In the genomic region with DNA sequence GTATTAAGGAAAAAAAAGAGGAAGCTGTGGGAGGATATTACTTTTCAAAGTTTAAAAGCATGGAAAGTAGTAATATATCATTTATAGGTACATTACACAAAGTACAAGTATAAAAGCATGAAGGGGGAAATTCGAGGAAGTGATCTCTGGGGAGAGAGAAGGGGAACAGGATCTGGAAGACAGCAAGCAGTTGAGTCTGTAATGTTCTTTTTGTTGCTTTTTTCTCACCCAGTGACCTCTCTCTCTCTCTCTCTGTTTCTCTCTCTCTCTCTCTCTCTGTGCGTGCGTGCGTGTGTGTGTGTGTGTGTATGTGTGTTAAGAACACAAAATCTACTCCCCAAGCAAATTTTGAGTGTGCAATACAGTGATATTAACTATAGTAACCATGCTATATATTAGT, we compare ENCODE assay signal across 14 cellular contexts. TPM values are rescaled to one million over a fixed set of nuclear protein-coding genes. Genes with fewer than 3 reads are reported as not detected.
"Had no signal": no experiment of that assay in that cellular context is flagged by ENCODE, and none has a peak within 500 bp of the region (broad histone marks: within the 10 kb centered on the region; RNA-seq: fewer than 3 reads in every experiment).

No MANE protein-coding gene starts in this region.

- H3K4me1 ChIP-seq: ascending aorta, gastroesophageal sphincter, left ventricle myocardium inferior, prostate gland, right lobe of liver had no signal

- DNase-seq: activated CD4-positive, alpha-beta T cell treated with anti-CD3 and anti-CD28 coated beads for 4 hours; activated CD8-positive, alpha-beta memory T cell treated with anti-CD3 and anti-CD28 coated beads, Interleukin-2, amount 50 U/mL, for 48 hours; activated CD8-positive, alpha-beta T cell treated with anti-CD3 and anti-CD28 coated beads, Interleukin-2, amount 10 ng/mL, durations not matched to agents 7 days and 5 days; activated naive CD8-positive, alpha-beta T cell treated with anti-CD3 and anti-CD28 coated beads, Interleukin-2, amount 50 U/mL, for 24 hours; left ventricle myocardium inferior; right lobe of liver; spleen; stimulated activated CD4-positive, alpha-beta T cell treated with anti-CD3 and anti-CD28 coated beads, Interleukin-1b, Interleukin-23, amount 100 ng/mL, for 48 hours; stimulated activated naive CD4-positive, alpha-beta T cell had no signal

- ATAC-seq: activated CD8-positive, alpha-beta T cell treated with anti-CD3 and anti-CD28 coated beads, Interleukin-2, amount 10 ng/mL, durations not matched to agents 7 days and 5 days; activated naive CD8-positive, alpha-beta T cell treated with anti-CD3 and anti-CD28 coated beads, Interleukin-2, amount 50 U/mL, for 24 hours; gastroesophageal sphincter; natural killer cell treated with Interleukin-12 subunit alpha and Interleukin-12 subunit beta and Interleukin-15 and Interleukin-18, amount 100 ng/mL, for 72 hours; right lobe of liver had no signal

- H3K27me3 Mint-ChIP-seq: activated naive CD8-positive, alpha-beta T cell treated with anti-CD3 and anti-CD28 coated beads, Interleukin-2, amount 50 U/mL, for 24 hours had no signal

- H3K27ac Mint-ChIP-seq: activated CD8-positive, alpha-beta T cell treated with anti-CD3 and anti-CD28 coated beads, Interleukin-2, amount 10 ng/mL, durations not matched to agents 7 days and 5 days; activated naive CD8-positive, alpha-beta T cell treated with anti-CD3 and anti-CD28 coated beads, Interleukin-2, amount 50 U/mL, for 24 hours; memory B cell; natural killer cell treated with Interleukin-12 subunit alpha and Interleukin-12 subunit beta and Interleukin-15 and Interleukin-18, amount 100 ng/mL, for 72 hours had no signal

- H3K36me3 Mint-ChIP-seq: natural killer cell treated with Interleukin-12 subunit alpha and Interleukin-12 subunit beta and Interleukin-15 and Interleukin-18, amount 100 ng/mL, for 72 hours had no signal

- H3K4me3 ChIP-seq: ascending aorta, gastroesophageal sphincter, left ventricle myocardium inferior, prostate gland, right lobe of liver, spleen had no signal

- H3K9me3 Mint-ChIP-seq: natural killer cell treated with Interleukin-12 subunit alpha and Interleukin-12 subunit beta and Interleukin-15 and Interleukin-18, amount 100 ng/mL, for 72 hours had no signal

- H3K27me3 ChIP-seq: ascending aorta, gastroesophageal sphincter, right lobe of liver, spleen had no signal

- H3K36me3 ChIP-seq: ascending aorta, gastroesophageal sphincter, left ventricle myocardium inferior, prostate gland, right lobe of liver, spleen had no signal

- H3K27ac ChIP-seq: ascending aorta, gastroesophageal sphincter, left ventricle myocardium inferior, prostate gland, right lobe of liver, spleen had no signal

- H3K9me3 ChIP-seq: ascending aorta, gastroesophageal sphincter, prostate gland, right lobe of liver had no signal

- H3K4me3 Mint-ChIP-seq: activated CD8-positive, alpha-beta T cell treated with anti-CD3 and anti-CD28 coated beads, Interleukin-2, amount 10 ng/mL, durations not matched to agents 7 days and 5 days; activated naive CD8-positive, alpha-beta T cell treated with anti-CD3 and anti-CD28 coated beads, Interleukin-2, amount 50 U/mL, for 24 hours; memory B cell; natural killer cell treated with Interleukin-12 subunit alpha and Interleukin-12 subunit beta and Interleukin-15 and Interleukin-18, amount 100 ng/mL, for 72 hours had no signal

RNA-seq across cellular contexts. Expression of gene C3orf20, which starts 10.3 kb away (rescaled TPM):
- total RNA-seq: ascending aorta, left ventricle myocardium inferior had no signal
